ENCODE assay signal across 13 cellular contexts in genomic region chr7:98110249-98111022, GRCh38. TPM values are rescaled to one million over a fixed set of nuclear protein-coding genes. Genes with fewer than 3 reads are reported as not detected.
DNase-seq lines count a peak whose midpoint lies in the region; ATAC-seq, FAIRE-seq and TF ChIP-seq lines count a peak whose summit lies in the region.
"Had no signal": no experiment of that assay in that cellular context is flagged by ENCODE, and none has a peak within 500 bp of the region (broad histone marks: within the 10 kb centered on the region; RNA-seq: fewer than 3 reads in every experiment).

No MANE protein-coding gene starts in this region.

- H3K4me2 ChIP-seq in Loucy (ENCODE audit: low read depth, low read length, poor library complexity, severe bottlenecking) (peak overlapping the region; percentile 81), K562 (ENCODE audit: insufficient read depth, low read length) (no peak overlapping the region; the same call in 1 of the 2 replicates)

- TF ChIP-seq RAD21 in K562 (CRISPR knock-in tag; conservative IDR thresholded peaks at IDR 0.05 in 1 of 2, IDR thresholded peaks at IDR 0.05 in 1 of 2) = no peak

- peak overlapping the region; percentile 31 for H3K9ac ChIP-seq in Loucy (ENCODE audit: low read depth, low read length, poor library complexity, severe bottlenecking)
- H3K9ac ChIP-seq in K562 (ENCODE audit: insufficient read depth in 1 of 2, low read depth in 2 of 2, low read length in 2 of 2) = no peak overlapping the region
- peak overlapping the region; percentile 13 for H3K9ac ChIP-seq in iPS-18a (ENCODE audit: low read length)

- TF ChIP-seq CTCF in Loucy (conservative IDR thresholded peaks at IDR 0.05; ENCODE audit: low read length) (no peak), K562 (IDR thresholded peaks at IDR 0.05 in 2 of 3, conservative IDR thresholded peaks at IDR 0.05 in 1 of 3; ENCODE audit: insufficient read depth in 2 of 3, low read depth in 1 of 3, low read length in 3 of 3) (no peak), progenitor cell of endocrine pancreas (IDR thresholded peaks at IDR 0.05; ENCODE audit: unreplicated experiment) (no peak)

- H3K27me3 Mint-ChIP-seq in progenitor cell of endocrine pancreas = no peaks in the 10 kb centered on the region
- peaks cover 0 to 1% (median 0%) of the 10 kb centered on the region in 3 donors for H3K27me3 Mint-ChIP-seq in immature natural killer cell (ENCODE audit: low read depth in 3 of 3)
- H3K27me3 Mint-ChIP-seq: T-cell had no signal

- ATAC-seq in K562 (peak; percentile 27; the same call in 1 of the 3 replicates), HG03025 (IDR thresholded peaks at IDR 0.05; ENCODE audit: low FRiP score, unreplicated experiment) (no peak), HG03354 (IDR thresholded peaks at IDR 0.05; ENCODE audit: poor library complexity, severe bottlenecking, unreplicated experiment) (no peak)
- ATAC-seq: T-cell had no signal

- BruUV-seq in K562 (replicated peaks; lab: Mats Ljungman, UMichigan) = TSS peak; percentile 3

- no peak for TF ChIP-seq POLR2A in K562 (conservative IDR thresholded peaks at IDR 0.05)

- no peaks in the 10 kb centered on the region for H3K9me1 ChIP-seq in K562 (ENCODE audit: control insufficient read depth, insufficient read depth, low read length)

- DNase-seq in K562 (ENCODE audit: extremely low read depth in 1 of 4, low spot score in 3 of 4) (peak in 1 of 4 experiments; percentile 51), progenitor cell of endocrine pancreas (ENCODE audit: low spot score, unreplicated experiment) (no peak), immature natural killer cell (no peak), T-helper 9 cell (no peak)
- DNase-seq: central memory CD4-positive, alpha-beta T cell; DND-41; T-cell had no signal

- POLR2A ChIA-PET in K562 (lab: Yijun Ruan, JAX) = interaction anchor here (0.5 to 5.9 kb wide), 9 partner anchors 10 to 149 kb away, joined by 3 to 54 read pairs (median 3); no protein-coding TSS in a partner anchor

- no peaks in the 10 kb centered on the region for H3K9me2 ChIP-seq in Loucy (replicated peaks; ENCODE audit: low read depth, low read length)

- no peaks in the 10 kb centered on the region for H3F3A ChIP-seq in Loucy (ENCODE audit: low read depth)

- H3K9me3 ChIP-seq in Loucy (ENCODE audit: insufficient read depth, low read depth, low read length) (no peaks in the 10 kb centered on the region), K562 (replicated peaks; ENCODE audit: control insufficient read depth, insufficient read depth, low read depth, low read length) (no peaks in the 10 kb centered on the region), iPS-18a (ENCODE audit: control insufficient read depth, low read depth, low read length) (no peaks in the 10 kb centered on the region)
- H3K9me3 ChIP-seq: HAP-1, prostate gland had no signal

- H3K27ac ChIP-seq in K562 (ENCODE audit: extremely low read depth, low read depth, low read length) = no peak overlapping the region
- no peak overlapping the region for H3K27ac ChIP-seq in iPS-18a (ENCODE audit: low read length)
- H3K27ac ChIP-seq: prostate gland had no signal

- H3K79me2 ChIP-seq in Loucy (ENCODE audit: insufficient read depth, low read length) (peaks cover 73% of the 10 kb centered on the region), K562 (ENCODE audit: control insufficient read depth, insufficient read depth, low read length) (peaks cover 72% of the 10 kb centered on the region)

- 31% methylated on average over 11 of the region's 11 CpGs for WGBS in K562 (ENCODE audit: insufficient coverage, low coverage, missing lambda C conversion rate)

- in situ Hi-C loops in K562 (cut with MboI) = no loop called here

- H3K36me3 ChIP-seq in Loucy (ENCODE audit: insufficient read depth, low read length) = no peaks in the 10 kb centered on the region
- H3K36me3 ChIP-seq in K562 (ENCODE audit: control insufficient read depth, insufficient read depth, low read length) = 0 out of 3 replicates have a peak, but pooled peaks cover 3% of the 10 kb centered on the region
- no peaks in the 10 kb centered on the region for H3K36me3 ChIP-seq in iPS-18a (ENCODE audit: control insufficient read depth, low read depth, low read length)
- H3K36me3 ChIP-seq: HAP-1, prostate gland had no signal

- H3K27me3 ChIP-seq in Loucy (ENCODE audit: insufficient read depth, low read length, poor library complexity, severe bottlenecking) (no peaks in the 10 kb centered on the region), K562 (ENCODE audit: control insufficient read depth in 2 of 2, insufficient read depth in 2 of 2, low read length in 2 of 2) (peaks cover 0 to 3% of the 10 kb centered on the region in 2 experiments; a peak in 1 of 5 replicates), iPS-18a (ENCODE audit: control insufficient read depth, insufficient read depth, low read length) (no peaks in the 10 kb centered on the region)

- peaks cover 29% of the 10 kb centered on the region for H3K4me1 ChIP-seq in Loucy (ENCODE audit: insufficient read depth, low read length, poor library complexity, severe bottlenecking)
- H3K4me1 ChIP-seq in K562 (replicated peaks in 1 of 2; ENCODE audit: control insufficient read depth in 2 of 2, insufficient read depth in 2 of 2, low read length in 2 of 2) = peaks cover 11 to 17% of the 10 kb centered on the region in 2 experiments
- H3K4me1 ChIP-seq in iPS-18a (ENCODE audit: control insufficient read depth, low read depth, low read length) = peaks cover 28% of the 10 kb centered on the region

- H2AFZ ChIP-seq in Loucy (ENCODE audit: low read length) (no peak overlapping the region), K562 (ENCODE audit: low read depth, low read length) (no peak overlapping the region)

- peak; percentile 77 for FAIRE-seq in K562 (lab: Jason Lieb, UNC)

- H3K4me1 Mint-ChIP-seq in progenitor cell of endocrine pancreas (ENCODE audit: low read depth) = peaks cover 45% of the 10 kb centered on the region
- H3K4me1 Mint-ChIP-seq in immature natural killer cell = peaks cover 19 to 53% of the 10 kb centered on the region in 2 donors

- peak overlapping the region; percentile 38 for H3K4me3 ChIP-seq in Loucy (ENCODE audit: low read length, poor library complexity, severe bottlenecking)
- no peak overlapping the region for H3K4me3 ChIP-seq in K562
- peak overlapping the region; percentile 45 for H3K4me3 ChIP-seq in iPS-18a (ENCODE audit: low read length)
- H3K4me3 ChIP-seq: HAP-1, prostate gland had no signal

- intact Hi-C loops in K562 (cut with micrococcal nuclease) = no loop called here

- CTCF ChIA-PET in K562 (lab: Yijun Ruan, JAX; ENCODE audit: low intra/inter-chr PET ratio) = no interaction called here

- H3K27ac Mint-ChIP-seq in progenitor cell of endocrine pancreas (peak overlapping the region; percentile 96), immature natural killer cell (no peak overlapping the region)
- H3K27ac Mint-ChIP-seq: T-cell had no signal

- no peaks in the 10 kb centered on the region for H3K9me3 Mint-ChIP-seq in progenitor cell of endocrine pancreas (ENCODE audit: low read depth)
- H3K9me3 Mint-ChIP-seq in immature natural killer cell = no peaks in the 10 kb centered on the region
- H3K9me3 Mint-ChIP-seq: T-cell had no signal

- peaks cover 55% of the 10 kb centered on the region for H4K20me1 ChIP-seq in Loucy (ENCODE audit: insufficient read depth, low read length, poor library complexity, severe bottlenecking)
- H4K20me1 ChIP-seq in K562 (replicated peaks; ENCODE audit: control insufficient read depth, insufficient read depth, low read length) = peaks cover 26% of the 10 kb centered on the region

- peak overlapping the region; percentile 99 for H3K4me3 Mint-ChIP-seq in progenitor cell of endocrine pancreas (ENCODE audit: low read depth)
- no peak overlapping the region for H3K4me3 Mint-ChIP-seq in immature natural killer cell

- H3K36me3 Mint-ChIP-seq in progenitor cell of endocrine pancreas (ENCODE audit: insufficient read depth) (no peaks in the 10 kb centered on the region), immature natural killer cell (peaks cover 0 to 4% (median 0%) of the 10 kb centered on the region in 3 donors)

- TF ChIP-seq EP300 in K562 (IDR thresholded peaks at IDR 0.05; ENCODE audit: low read length) = no peak

TF ChIP-seq in K562, 482 proteins besides CTCF, POLR2A, EP300 and RAD21:
- TF ChIP-seq SOX6 (IDR thresholded peaks at IDR 0.05) = peak; percentile 58
- peak; percentile 84; the same call in 1 of the 2 replicates for TF ChIP-seq MYNN (IDR thresholded peaks at IDR 0.05)
- no peak for TF ChIP-seq MYNN (CRISPR knock-in tag; IDR thresholded peaks at IDR 0.05)
- TF ChIP-seq CGGBP1 (CRISPR knock-in tag; IDR thresholded peaks at IDR 0.05) = no peak

RNA-seq across cellular contexts. Expression of gene LMTK2, which starts 3.8 kb away (rescaled TPM):
- 21.6 and 22.5 TPM in 2 replicates for total RNA-seq in K562 (2011; cell fraction: chromatin; rRNA removed; ENCODE audit: low replicate concordance)
- 17.4 and 19.2 TPM in 2 replicates for total RNA-seq in K562 (2011; cell fraction: nucleolus; rRNA removed)
- total RNA-seq in K562 (2011; cell fraction: nucleoplasm; rRNA removed) = 22.9 and 28.6 TPM in 2 replicates
- 6.4 and 7.7 TPM in 2 replicates for total RNA-seq in K562 (2014; rRNA removed)
- total RNA-seq in K562 (2014; rRNA removed; fragmentation: Illumina TruSeq; extraction: Trizol) = 6.3 and 7.1 TPM in 2 replicates
- 7.7 and 7.8 TPM in 2 replicates for total RNA-seq in K562 (2015; rRNA removed; fragmentation: Illumina TruSeq; extraction: Trizol)
- total RNA-seq in K562 (2021) = 14.3 and 16.4 TPM in 2 replicates
- polyA plus RNA-seq in K562 (2011; rRNA removed) = 3.3 and 3.6 TPM in 2 replicates
- polyA plus RNA-seq in K562 (2011; cell fraction: cytosol; rRNA removed) = 2.3 and 3.7 TPM in 2 replicates
- polyA plus RNA-seq in K562 (2011; cell fraction: nucleus; rRNA removed) = 3.9 and 7.0 TPM in 2 replicates
- 5.3 and 6.1 TPM in 2 replicates for polyA plus RNA-seq in K562 (2012)
- polyA plus RNA-seq in K562 (2014; fragmentation: Illumina TruSeq; extraction: Trizol) = 8.3 and 8.4 TPM in 2 replicates
- polyA plus RNA-seq in K562 (2014; fragmentation: Nextera tagmentation; extraction: Ambion mirVana) = 1 to 10 TPM in 1 of 2 experiments, under 1 TPM in 1; 0.78 to 1.8 TPM
- polyA plus RNA-seq in K562 (2014; rRNA removed) = 6.2 and 6.5 TPM in 2 replicates
- 5.7 and 7.3 TPM in 2 replicates for polyA minus RNA-seq in K562 (2011; rRNA and poly(A)+ RNA removed)
- polyA minus RNA-seq in K562 (2011; cell fraction: cytosol; rRNA and poly(A)+ RNA removed) = 9.5 and 10.7 TPM in 2 replicates
- 4.1 and 5.1 TPM in 2 replicates for polyA minus RNA-seq in K562 (2011; cell fraction: nucleus; rRNA and poly(A)+ RNA removed)
- 31.0 and 32.3 TPM in 2 replicates for total RNA-seq in progenitor cell of endocrine pancreas
- 1 to 10 TPM in 2 of 3 donors, under 1 TPM in 1; 0.85 to 3.1 (median 1.3) TPM for polyA plus RNA-seq in immature natural killer cell

Comparison
In these comparisons a context has a peak if more than half of its experiments do, and no peak if none do; other contexts are left out.
1. H3K9ac ChIP-seq: peak in Loucy (single experiment) and iPS-18a (single experiment); none in K562 (0 of 2).